1 cellular context compared by ENCODE assay signal in the genomic region with DNA sequence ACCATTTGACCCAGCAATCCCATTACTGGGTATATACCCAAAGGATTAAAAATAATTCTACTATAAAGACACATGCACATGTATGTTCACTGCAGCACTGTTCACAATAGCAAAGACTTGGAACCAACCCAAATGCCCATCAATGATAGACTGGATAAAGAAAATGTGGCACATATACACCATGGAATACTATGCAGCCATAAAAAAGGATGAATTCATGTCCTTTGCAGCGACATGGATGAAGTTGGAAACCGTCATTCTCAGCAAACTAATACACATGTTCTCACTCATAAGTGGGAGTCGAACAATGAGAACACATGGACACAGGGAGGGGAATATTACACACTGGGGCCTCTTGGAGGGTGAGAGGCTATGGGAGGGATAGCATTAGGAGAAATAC.
TF ChIP-seq lines count a peak whose summit lies in the region.

No MANE protein-coding gene starts in this region.

TF ChIP-seq in HEK293, 187 proteins besides CTCF, POLR2A, EP300 and RAD21 (continued from another document):
- TF ChIP-seq, protein P1, sequence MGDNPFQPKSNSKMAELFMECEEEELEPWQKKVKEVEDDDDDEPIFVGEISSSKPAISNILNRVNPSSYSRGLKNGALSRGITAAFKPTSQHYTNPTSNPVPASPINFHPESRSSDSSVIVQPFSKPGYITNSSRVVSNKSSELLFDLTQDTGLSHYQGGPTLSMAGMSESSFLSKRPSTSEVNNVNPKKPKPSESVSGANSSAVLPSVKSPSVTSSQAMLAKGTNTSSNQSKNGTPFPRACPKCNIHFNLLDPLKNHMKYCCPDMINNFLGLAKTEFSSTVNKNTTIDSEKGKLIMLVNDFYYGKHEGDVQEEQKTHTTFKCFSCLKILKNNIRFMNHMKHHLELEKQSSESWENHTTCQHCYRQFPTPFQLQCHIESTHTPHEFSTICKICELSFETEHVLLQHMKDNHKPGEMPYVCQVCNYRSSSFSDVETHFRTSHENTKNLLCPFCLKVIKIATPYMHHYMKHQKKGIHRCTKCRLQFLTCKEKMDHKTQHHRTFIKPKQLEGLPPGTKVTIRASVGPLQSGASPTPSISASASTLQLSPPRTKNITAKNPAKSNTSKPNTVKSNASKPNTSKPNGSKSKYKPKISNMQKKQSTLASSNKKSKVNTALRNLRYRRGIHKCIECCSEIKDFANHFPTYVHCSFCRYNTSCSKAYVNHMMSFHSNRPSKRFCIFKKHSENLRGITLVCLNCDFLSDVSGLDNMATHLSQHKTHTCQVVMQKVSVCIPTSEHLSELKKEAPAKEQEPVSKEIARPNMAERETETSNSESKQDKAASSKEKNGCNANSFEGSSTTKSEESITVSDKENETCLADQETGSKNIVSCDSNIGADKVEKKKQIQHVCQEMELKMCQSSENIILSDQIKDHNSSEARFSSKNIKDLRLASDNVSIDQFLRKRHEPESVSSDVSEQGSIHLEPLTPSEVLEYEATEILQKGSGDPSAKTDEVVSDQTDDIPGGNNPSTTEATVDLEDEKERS (tag by site-specific recombination; IDR thresholded peaks at IDR 0.05): 0 out of 2 replicates have a peak, but pooled peaks have one; percentile 55
